In genomic region chr2:20619624-20620024, GRCh38 we compare ENCODE assay signal across 13 cellular contexts. TPM values are rescaled to one million over a fixed set of nuclear protein-coding genes. Genes with fewer than 3 reads are reported as not detected.
A peak's percentile ranks its signal among the peaks of the same experiment; 100 is the strongest.
DNase-seq lines count a peak whose midpoint lies in the region; ATAC-seq and TF ChIP-seq lines count a peak whose summit lies in the region.
"Had no signal": no experiment of that assay in that cellular context is flagged by ENCODE, and none has a peak within 500 bp of the region (broad histone marks: within the 10 kb centered on the region; RNA-seq: fewer than 3 reads in every experiment).

No MANE protein-coding gene starts in this region.

- H3K4me3 ChIP-seq in upper lobe of right lung: no peak overlapping the region
- H3K4me3 ChIP-seq: MG63 had no signal

- no peak for ATAC-seq in activated CD4-positive, alpha-beta T cell treated with anti-CD3 and anti-CD28 coated beads for 36 hours
- ATAC-seq in left ventricle myocardium superior (peak; percentile 2), upper lobe of right lung (no peak)

- CTCF ChIA-PET in activated CD4-positive, alpha-beta T cell treated with anti-CD3 and anti-CD28 coated beads for 36 hours (lab: Charles Lee): no interaction called here

- H3K9me3 ChIP-seq in upper lobe of right lung: no peaks in the 10 kb centered on the region
- H3K9me3 ChIP-seq: MG63 had no signal

- TF ChIP-seq CTCF in upper lobe of right lung (IDR thresholded peaks at IDR 0.05): no peak

- H3K4me1 Mint-ChIP-seq in activated CD4-positive, alpha-beta T cell treated with anti-CD3 and anti-CD28 coated beads for 36 hours: no peaks in the 10 kb centered on the region
- no peaks in the 10 kb centered on the region for H3K4me1 Mint-ChIP-seq in activated CD4-positive, alpha-beta T cell treated with anti-CD3 and anti-CD28 coated beads, Interleukin-2, amount 10 ng/mL, durations not matched to agents 24 days and 14 days

- peaks cover 52% of the 10 kb centered on the region for H3K36me3 ChIP-seq in upper lobe of right lung

- H3K36me3 Mint-ChIP-seq in activated CD4-positive, alpha-beta T cell treated with anti-CD3 and anti-CD28 coated beads for 36 hours (ENCODE audit: low read depth): peaks cover 5% of the 10 kb centered on the region
- H3K36me3 Mint-ChIP-seq in activated CD4-positive, alpha-beta T cell treated with anti-CD3 and anti-CD28 coated beads, Interleukin-2, amount 10 ng/mL, durations not matched to agents 24 days and 14 days (ENCODE audit: low read depth): peaks cover 6% of the 10 kb centered on the region

- POLR2A ChIA-PET in activated CD4-positive, alpha-beta T cell treated with anti-CD3 and anti-CD28 coated beads for 36 hours (lab: Charles Lee): no interaction called here

- no peaks in the 10 kb centered on the region for H3K27me3 ChIP-seq in upper lobe of right lung
- H3K27me3 ChIP-seq: MG63 had no signal

- H3K4me1 ChIP-seq in upper lobe of right lung: peaks cover 54% of the 10 kb centered on the region

- intact Hi-C loops in activated CD4-positive, alpha-beta T cell treated with anti-CD3 and anti-CD28 coated beads for 36 hours (cut with DNase I, micrococcal nuclease): no loop called here
- intact Hi-C loops in activated CD4-positive, alpha-beta T cell treated with anti-CD3 and anti-CD28 coated beads, Interleukin-2, amount 10 ng/mL, durations not matched to agents 24 days and 14 days (cut with micrococcal nuclease): no loop called here
- intact Hi-C loops in left ventricle myocardium superior (cut with micrococcal nuclease): no loop called here
- intact Hi-C loops in posterior vena cava (cut with DNase I): loop anchor here in 1 of 2 donors (5.0 kb wide), 1 partner anchor 1012 kb away; no protein-coding TSS in a partner anchor
- intact Hi-C loops in upper lobe of right lung (cut with DNase I): no loop called here

- H3K4me3 Mint-ChIP-seq in activated CD4-positive, alpha-beta T cell treated with anti-CD3 and anti-CD28 coated beads for 36 hours: no peak overlapping the region
- no peak overlapping the region for H3K4me3 Mint-ChIP-seq in activated CD4-positive, alpha-beta T cell treated with anti-CD3 and anti-CD28 coated beads, Interleukin-2, amount 10 ng/mL, durations not matched to agents 24 days and 14 days

- peak; percentile 1 for DNase-seq in activated CD4-positive, alpha-beta T cell treated with anti-CD3 and anti-CD28 coated beads for 36 hours
- DNase-seq in activated CD4-positive, alpha-beta T cell treated with anti-CD3 and anti-CD28 coated beads, Interleukin-2, amount 10 ng/mL, durations not matched to agents 24 days and 14 days: no peak
- DNase-seq in left ventricle myocardium superior: peak; percentile 77
- peak; percentile 86 for DNase-seq in posterior vena cava (ENCODE audit: low spot score)
- peak; percentile 49 for DNase-seq in upper lobe of right lung
- no peak for DNase-seq in nucleus accumbens (lab: John Stamatoyannopoulos, UW)
- DNase-seq in MV-4-11 (lab: John Stamatoyannopoulos, UW): no peak
- DNase-seq in GDM1 (lab: John Stamatoyannopoulos, UW): no peak
- DNase-seq: activated CD4-positive, alpha-beta T cell treated with anti-CD3 and anti-CD28 coated beads, Interleukin-2, amount 50 U/mL, for 4 hours; cerebellar nuclear complex; kidney glomerular epithelial cell; MG63 had no signal

- no peak overlapping the region for H3K27ac Mint-ChIP-seq in activated CD4-positive, alpha-beta T cell treated with anti-CD3 and anti-CD28 coated beads for 36 hours
- H3K27ac Mint-ChIP-seq in activated CD4-positive, alpha-beta T cell treated with anti-CD3 and anti-CD28 coated beads, Interleukin-2, amount 10 ng/mL, durations not matched to agents 24 days and 14 days: no peak overlapping the region

- peak overlapping the region; percentile 95 for H3K27ac ChIP-seq in upper lobe of right lung
- H3K27ac ChIP-seq: 22Rv1 had no signal

- no peaks in the 10 kb centered on the region for H3K27me3 Mint-ChIP-seq in activated CD4-positive, alpha-beta T cell treated with anti-CD3 and anti-CD28 coated beads for 36 hours
- H3K27me3 Mint-ChIP-seq in activated CD4-positive, alpha-beta T cell treated with anti-CD3 and anti-CD28 coated beads, Interleukin-2, amount 10 ng/mL, durations not matched to agents 24 days and 14 days: no peaks in the 10 kb centered on the region

- H3K9me3 Mint-ChIP-seq in activated CD4-positive, alpha-beta T cell treated with anti-CD3 and anti-CD28 coated beads for 36 hours (ENCODE audit: low read depth): no peaks in the 10 kb centered on the region
- no peaks in the 10 kb centered on the region for H3K9me3 Mint-ChIP-seq in activated CD4-positive, alpha-beta T cell treated with anti-CD3 and anti-CD28 coated beads, Interleukin-2, amount 10 ng/mL, durations not matched to agents 24 days and 14 days

RNA-seq across cellular contexts. Expression of gene HS1BP3, which starts 31.3 kb away (rescaled TPM):
- total RNA-seq in activated CD4-positive, alpha-beta T cell treated with anti-CD3 and anti-CD28 coated beads for 36 hours: 1 to 10 TPM; 6.2 to 7.1 TPM
- 7.1 and 8.9 TPM in 2 replicates for total RNA-seq in activated CD4-positive, alpha-beta T cell treated with anti-CD3 and anti-CD28 coated beads, Interleukin-2, amount 10 ng/mL, durations not matched to agents 24 days and 14 days
- total RNA-seq in left ventricle myocardium superior (20.2 TPM), posterior vena cava (10 to 100 TPM; 37.1 to 41.8 TPM), upper lobe of right lung (35.8 TPM)

RNA-seq across cellular contexts. Expression of gene GDF7, which starts 47.3 kb away (rescaled TPM):
- under 1 TPM in 1 of 2 experiments, not detected in 1; 0.02 TPM for total RNA-seq in activated CD4-positive, alpha-beta T cell treated with anti-CD3 and anti-CD28 coated beads for 36 hours
- total RNA-seq in activated CD4-positive, alpha-beta T cell treated with anti-CD3 and anti-CD28 coated beads, Interleukin-2, amount 10 ng/mL, durations not matched to agents 24 days and 14 days: 0.26 TPM in 2 replicates
- total RNA-seq in left ventricle myocardium superior: 0.32 TPM
- 1 to 10 TPM; 3.6 to 3.8 TPM for total RNA-seq in posterior vena cava
- 0.72 TPM for total RNA-seq in upper lobe of right lung

Comparison
In these comparisons a context has a peak if more than half of its experiments do, and no peak if none do; other contexts are left out.
1. DNase-seq: peak in activated CD4-positive, alpha-beta T cell treated with anti-CD3 and anti-CD28 coated beads for 36 hours (single experiment), left ventricle myocardium superior (single experiment), posterior vena cava (single experiment) and upper lobe of right lung (single experiment); none in activated CD4-positive, alpha-beta T cell treated with anti-CD3 and anti-CD28 coated beads, Interleukin-2, amount 10 ng/mL, durations not matched to agents 24 days and 14 days (single experiment), nucleus accumbens (0 of 56), MV-4-11 (single experiment) and GDM1 (single experiment).